12 cellular contexts compared by ENCODE assay signal in the genomic region with DNA sequence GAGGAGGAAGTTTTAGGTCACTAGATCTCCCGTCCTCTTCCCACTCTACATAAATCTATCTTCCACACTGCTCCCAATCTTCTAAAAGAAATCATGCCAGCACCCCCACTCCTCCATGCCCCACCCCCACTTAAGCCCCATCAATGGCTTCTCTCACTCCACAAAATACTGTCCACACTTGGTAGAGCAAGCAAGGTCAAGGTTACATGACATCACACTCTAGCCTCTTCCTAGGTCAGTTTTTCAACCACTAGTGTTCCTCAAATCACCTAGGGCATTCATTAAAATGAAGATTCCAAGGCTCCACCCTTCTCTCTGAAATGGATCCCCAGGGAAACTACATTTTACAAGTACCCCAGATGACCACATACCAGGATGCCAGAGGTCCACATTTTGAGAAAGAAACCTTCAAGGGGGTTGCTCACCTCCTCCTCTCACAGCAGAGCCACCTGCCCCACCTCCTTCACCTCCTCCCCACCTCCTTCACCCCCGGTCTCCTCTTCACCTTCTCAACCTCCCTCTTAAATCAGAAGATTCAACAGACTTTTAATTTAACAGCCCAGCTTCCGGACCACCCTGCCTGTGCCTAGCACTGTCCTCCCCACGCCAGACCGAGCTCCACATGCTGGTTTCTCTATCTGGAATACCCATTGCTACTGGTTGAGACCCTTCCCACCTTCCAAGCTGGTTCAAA. TPM values are rescaled to one million over a fixed set of nuclear protein-coding genes. Genes with fewer than 3 reads are reported as not detected.
A peak's percentile ranks its signal among the peaks of the same experiment; 100 is the strongest.
DNase-seq lines count a peak whose midpoint lies in the region; ATAC-seq, FAIRE-seq and TF ChIP-seq lines count a peak whose summit lies in the region.
"Had no signal": no experiment of that assay in that cellular context is flagged by ENCODE, and none has a peak within 500 bp of the region (broad histone marks: within the 10 kb centered on the region; RNA-seq: fewer than 3 reads in every experiment).

No MANE protein-coding gene starts in this region.

- H3K4me3 ChIP-seq in BLaER1 treated with 17β-estradiol and CSF1 and Interleukin-3, amounts not matched to agents 10 nM and 100 nM: no peak overlapping the region
- H3K4me3 ChIP-seq: heart right ventricle, mucosa of descending colon had no signal

- H3K4me1 Mint-ChIP-seq in T-helper 17 cell (peaks cover 33% of the 10 kb centered on the region), nephron (peaks cover 26% of the 10 kb centered on the region)

- H3K9me3 ChIP-seq in BLaER1 treated with 17β-estradiol and CSF1 and Interleukin-3, amounts not matched to agents 10 nM and 100 nM (replicated peaks in 1 of 11): no peaks in the 10 kb centered on the region
- H3K9me3 ChIP-seq in T-helper 17 cell (ENCODE audit: control insufficient read depth, low read length, poor library complexity, severe bottlenecking): no peaks in the 10 kb centered on the region
- H3K9me3 ChIP-seq: heart right ventricle, mucosa of descending colon had no signal

- no peak for ATAC-seq in T-helper 17 cell
- ATAC-seq: heart right ventricle, mucosa of descending colon had no signal

- peak overlapping the region; percentile 81 for H3K27ac Mint-ChIP-seq in T-helper 17 cell
- H3K27ac Mint-ChIP-seq in nephron: no peak overlapping the region

- DNase-seq in GM18507 (ENCODE audit: extremely low spot score, insufficient read length, low read depth): no peak
- no peak for DNase-seq in T-helper 17 cell
- DNase-seq in AG20443 (ENCODE audit: low spot score): no peak
- DNase-seq in HT-29 (ENCODE audit: low spot score): no peak
- DNase-seq in urothelium cell line (ENCODE audit: low spot score): no peak
- no peak for DNase-seq in activated effector memory CD4-positive, alpha-beta T cell treated with Interleukin-2 at 50 U/mL for 16 hours
- DNase-seq: heart right ventricle, mucosa of descending colon, NCI-H1930 had no signal

- peak overlapping the region in 7 of 11 experiments; percentile 19 to 95 (median 92); a peak in 12 of 22 replicates for H3K27ac ChIP-seq in BLaER1 treated with 17β-estradiol and CSF1 and Interleukin-3, amounts not matched to agents 10 nM and 100 nM
- H3K27ac ChIP-seq: heart right ventricle had no signal

- no peaks in the 10 kb centered on the region for H3K27me3 Mint-ChIP-seq in T-helper 17 cell
- H3K27me3 Mint-ChIP-seq in nephron (ENCODE audit: low read depth): no peaks in the 10 kb centered on the region

- H3K4me2 ChIP-seq in BLaER1 treated with 17β-estradiol and CSF1 and Interleukin-3, amounts not matched to agents 10 nM and 100 nM: peak overlapping the region; percentile 88 to 98 (median 96)

- peak; percentile 58 for FAIRE-seq in GM18507 (lab: Jason Lieb, UNC)
- FAIRE-seq in urothelium cell line (lab: Jason Lieb, UNC): no peak
- FAIRE-seq: RCC 7860 had no signal

- peaks cover 31 to 53% (median 39%) of the 10 kb centered on the region in 10 experiments for H3K4me1 ChIP-seq in BLaER1 treated with 17β-estradiol and CSF1 and Interleukin-3, amounts not matched to agents 10 nM and 100 nM

- peaks cover 0 to 15% (median 0%) of the 10 kb centered on the region in 11 experiments; a peak in 4 of 22 replicates for H3K36me3 ChIP-seq in BLaER1 treated with 17β-estradiol and CSF1 and Interleukin-3, amounts not matched to agents 10 nM and 100 nM
- H3K36me3 ChIP-seq: heart right ventricle had no signal

- no peak for TF ChIP-seq CTCF in nephron (IDR thresholded peaks at IDR 0.05; ENCODE audit: unreplicated experiment in 3 of 3)

- H3K4me3 Mint-ChIP-seq in T-helper 17 cell (peak overlapping the region; percentile 63), nephron (peak overlapping the region; percentile 19 to 57 (median 36))

- no peak overlapping the region for H3K9ac ChIP-seq in BLaER1 treated with 17β-estradiol and CSF1 and Interleukin-3, amounts not matched to agents 10 nM and 100 nM

- no peaks in the 10 kb centered on the region for H3K9me3 Mint-ChIP-seq in nephron

- no peaks in the 10 kb centered on the region for H3K27me3 ChIP-seq in BLaER1 treated with 17β-estradiol and CSF1 and Interleukin-3, amounts not matched to agents 10 nM and 100 nM
- H3K27me3 ChIP-seq: heart right ventricle had no signal

- H3K36me3 Mint-ChIP-seq in T-helper 17 cell (ENCODE audit: low read depth) (no peaks in the 10 kb centered on the region), nephron (ENCODE audit: low read depth) (peaks cover 8% of the 10 kb centered on the region)

- H4K20me1 ChIP-seq in BLaER1 treated with 17β-estradiol and CSF1 and Interleukin-3, amounts not matched to agents 10 nM and 100 nM: peaks cover 26 to 72% (median 56%) of the 10 kb centered on the region in 11 experiments; a peak in 20 of 22 replicates

RNA-seq across cellular contexts. Expression of gene AMFR, which starts 3.2 kb away (rescaled TPM):
- total RNA-seq in T-helper 17 cell: 100 to 1,000 TPM in 1 of 2 donors, 10 to 100 TPM in 1; 64.8 to 102 TPM
- total RNA-seq in HT-29 (2014; rRNA removed; shearing (Covaris generic)): 75.9 and 82.9 TPM in 2 replicates

RNA-seq across cellular contexts. Expression of gene NUDT21, which starts 29.0 kb away (rescaled TPM):
- total RNA-seq in T-helper 17 cell: 10 to 100 TPM; 84.8 to 92.2 TPM
- 165 and 185 TPM in 2 replicates for total RNA-seq in HT-29 (2014; rRNA removed; shearing (Covaris generic))

RNA-seq across cellular contexts. Expression of gene OGFOD1, which starts 29.2 kb away (rescaled TPM):
- 10 to 100 TPM; 19.9 to 26.1 TPM for total RNA-seq in T-helper 17 cell
- 34.2 and 43.2 TPM in 2 replicates for total RNA-seq in HT-29 (2014; rRNA removed; shearing (Covaris generic))
